ENCODE assay signal across 23 cellular contexts in genomic region chr12:58026421-58026820, GRCh38.
"Had no signal": no experiment of that assay in that cellular context is flagged by ENCODE, and none has a peak within 500 bp of the region (broad histone marks: within the 10 kb centered on the region; RNA-seq: fewer than 3 reads in every experiment).

No MANE protein-coding gene starts in this region.

- FAIRE-seq: TTC549 had no signal

- H3K4me1 ChIP-seq: right atrium auricular region had no signal

- H3K27me3 Mint-ChIP-seq: activated naive CD8-positive, alpha-beta T cell treated with anti-CD3 and anti-CD28 coated beads, Interleukin-2, amount 10 ng/mL, durations not matched to agents 7 days and 5 days; progenitor cell of endocrine pancreas had no signal

- H3K27ac ChIP-seq: right atrium auricular region, SK-N-MC, suprapubic skin, vagina had no signal

- H3K4me3 Mint-ChIP-seq: activated B cell treated with CpG ODN at 0.5 μM for 24 hours; activated CD4-positive, alpha-beta memory T cell treated with anti-CD3 and anti-CD28 coated beads for 36 hours; activated CD8-positive, alpha-beta memory T cell treated with anti-CD3 and anti-CD28 coated beads, Interleukin-2, amount 10 ng/mL, durations not matched to agents 7 days and 5 days; activated naive CD8-positive, alpha-beta T cell treated with anti-CD3 and anti-CD28 coated beads, Interleukin-2, amount 10 ng/mL, durations not matched to agents 7 days and 5 days; activated T-helper 17 cell treated with anti-CD3 and anti-CD28 coated beads, Interleukin-2, amount 50 U/mL, for 72 hours; immature natural killer cell; natural killer cell; stimulated activated naive CD8-positive, alpha-beta T cell treated with anti-CD3 and anti-CD28 coated beads, Interleukin-15, Interleukin-2, amounts not matched to agents 100 ng/mL and 50 ng/mL, for 24 hours; T-helper 2 cell treated with Interferon-gamma antibody and Interleukin-4, amounts not matched to agents 5 μg/mL and 100 μg/mL, for 36 hours had no signal

- DNase-seq: activated B cell treated with CpG ODN at 0.5 μM for 24 hours; activated CD4-positive, alpha-beta memory T cell treated with anti-CD3 and anti-CD28 coated beads for 36 hours; activated CD4-positive, alpha-beta T cell treated with anti-CD3 and anti-CD28 coated beads for 4 hours; activated CD8-positive, alpha-beta memory T cell treated with anti-CD3 and anti-CD28 coated beads, Interleukin-2, amount 10 ng/mL, durations not matched to agents 7 days and 5 days; activated naive CD4-positive, alpha-beta T cell; activated naive CD8-positive, alpha-beta T cell treated with anti-CD3 and anti-CD28 coated beads, Interleukin-2, amount 10 ng/mL, durations not matched to agents 7 days and 5 days; cerebellar nuclear complex; dermis blood vessel endothelial cell; effector memory CD4-positive, alpha-beta T cell; immature natural killer cell; mesendoderm; natural killer cell; stimulated activated CD4-positive, alpha-beta T cell treated with anti-CD3 and anti-CD28 coated beads, Interleukin-2, amount 100 ng/mL, for 24 hours; trophoblast cell had no signal

- H3K4me3 ChIP-seq: right atrium auricular region, SK-N-MC, suprapubic skin, vagina had no signal

- H3K36me3 Mint-ChIP-seq: activated CD8-positive, alpha-beta memory T cell treated with anti-CD3 and anti-CD28 coated beads, Interleukin-2, amount 10 ng/mL, durations not matched to agents 7 days and 5 days; activated naive CD8-positive, alpha-beta T cell treated with anti-CD3 and anti-CD28 coated beads, Interleukin-2, amount 10 ng/mL, durations not matched to agents 7 days and 5 days; immature natural killer cell; natural killer cell had no signal

- H3K9me3 Mint-ChIP-seq: activated naive CD8-positive, alpha-beta T cell treated with anti-CD3 and anti-CD28 coated beads, Interleukin-2, amount 10 ng/mL, durations not matched to agents 7 days and 5 days had no signal

- H3K27ac Mint-ChIP-seq: activated B cell treated with CpG ODN at 0.5 μM for 24 hours; activated CD4-positive, alpha-beta memory T cell treated with anti-CD3 and anti-CD28 coated beads for 36 hours; activated CD8-positive, alpha-beta memory T cell treated with anti-CD3 and anti-CD28 coated beads, Interleukin-2, amount 10 ng/mL, durations not matched to agents 7 days and 5 days; activated naive CD8-positive, alpha-beta T cell treated with anti-CD3 and anti-CD28 coated beads, Interleukin-2, amount 10 ng/mL, durations not matched to agents 7 days and 5 days; activated T-helper 17 cell treated with anti-CD3 and anti-CD28 coated beads, Interleukin-2, amount 50 U/mL, for 72 hours; immature natural killer cell; natural killer cell; progenitor cell of endocrine pancreas; stimulated activated naive CD8-positive, alpha-beta T cell treated with anti-CD3 and anti-CD28 coated beads, Interleukin-15, Interleukin-2, amounts not matched to agents 100 ng/mL and 50 ng/mL, for 24 hours; T-helper 2 cell treated with Interferon-gamma antibody and Interleukin-4, amounts not matched to agents 5 μg/mL and 100 μg/mL, for 36 hours had no signal

- H3K27me3 ChIP-seq: right atrium auricular region, suprapubic skin, vagina had no signal

- ATAC-seq: activated CD8-positive, alpha-beta memory T cell treated with anti-CD3 and anti-CD28 coated beads, Interleukin-2, amount 10 ng/mL, durations not matched to agents 7 days and 5 days; activated T-helper 17 cell treated with anti-CD3 and anti-CD28 coated beads, Interleukin-2, amount 50 U/mL, for 72 hours; natural killer cell had no signal

- H3K36me3 ChIP-seq: right atrium auricular region, suprapubic skin, vagina had no signal

- H3K4me1 Mint-ChIP-seq: activated B cell treated with CpG ODN at 0.5 μM for 24 hours; activated CD8-positive, alpha-beta memory T cell treated with anti-CD3 and anti-CD28 coated beads, Interleukin-2, amount 10 ng/mL, durations not matched to agents 7 days and 5 days; activated naive CD8-positive, alpha-beta T cell treated with anti-CD3 and anti-CD28 coated beads, Interleukin-2, amount 10 ng/mL, durations not matched to agents 7 days and 5 days; activated T-helper 17 cell treated with anti-CD3 and anti-CD28 coated beads, Interleukin-2, amount 50 U/mL, for 72 hours; immature natural killer cell; natural killer cell had no signal

- H3K9me3 ChIP-seq: suprapubic skin, vagina had no signal
